In genomic region chr16:138049-138417, GRCh38 we compare ENCODE assay signal across 8 cellular contexts. TPM values are rescaled to one million over a fixed set of nuclear protein-coding genes. Genes with fewer than 3 reads are reported as not detected.
A peak's percentile ranks its signal among the peaks of the same experiment; 100 is the strongest.
DNase-seq lines count a peak whose midpoint lies in the region; ATAC-seq and TF ChIP-seq lines count a peak whose summit lies in the region.

No MANE protein-coding gene starts in this region.

- ATAC-seq in GM18511 (IDR thresholded peaks at IDR 0.05; ENCODE audit: unreplicated experiment) = no peak

- WGBS in mesodermal cell (ENCODE audit: insufficient coverage in 2 of 2), 2 experiments = 4 to 6% methylated on average over 11 to 13 of the region's 30 CpGs
- WGBS in suprapubic skin = 0% methylated on average over 20 of the region's 30 CpGs

- no peaks in the 10 kb centered on the region for H3K9me3 ChIP-seq in duodenal mucosa (ENCODE audit: control insufficient read depth in 1 of 2, low read length in 2 of 2)
- H3K9me3 ChIP-seq in mesodermal cell (ENCODE audit: control insufficient read depth, low read length) = no peaks in the 10 kb centered on the region
- no peaks in the 10 kb centered on the region for H3K9me3 ChIP-seq in suprapubic skin

- TF ChIP-seq CTCF in suprapubic skin (IDR thresholded peaks at IDR 0.05) = no peak

- H3K36me3 ChIP-seq in duodenal mucosa (ENCODE audit: control insufficient read depth in 1 of 2, insufficient read depth in 2 of 2, low read length in 2 of 2) (no peaks in the 10 kb centered on the region), mesodermal cell (ENCODE audit: control insufficient read depth, insufficient read depth, low read length) (no peaks in the 10 kb centered on the region), suprapubic skin (no peaks in the 10 kb centered on the region)

- H3K27me3 ChIP-seq in duodenal mucosa (ENCODE audit: control insufficient read depth in 1 of 2, insufficient read depth in 2 of 2, low read length in 2 of 2) (no peaks in the 10 kb centered on the region), suprapubic skin (no peaks in the 10 kb centered on the region)

- peak overlapping the region; percentile 57 to 71 for H3K9ac ChIP-seq in duodenal mucosa (ENCODE audit: low read depth in 1 of 2, low read length in 2 of 2)

- no peak for TF ChIP-seq POLR2A in suprapubic skin (IDR thresholded peaks at IDR 0.05)

- DNase-seq in DMS53 (lab: John Stamatoyannopoulos, UW) = peak; percentile 39
- no peak for DNase-seq in DMS53 treated with DMSO at 0.1 percent for 48 hours (lab: John Stamatoyannopoulos, UW; ENCODE audit: unreplicated experiment)
- peak; percentile 49 for DNase-seq in activated CD4-positive, CD25-positive, alpha-beta regulatory T cell treated with anti-CD3 and anti-CD28 coated beads, Interleukin-2, amount 50 U/mL, for 72 hours
- DNase-seq in suprapubic skin (ENCODE audit: low spot score in 2 of 2) = no peak
- DNase-seq in KG1 (lab: John Stamatoyannopoulos, UW) = no peak

- H3K27ac ChIP-seq in duodenal mucosa (ENCODE audit: low read depth, low read length) = no peak overlapping the region
- H3K27ac ChIP-seq in mesodermal cell (ENCODE audit: low read depth, low read length, severe bottlenecking) = peak overlapping the region; percentile 76
- H3K27ac ChIP-seq in suprapubic skin = peak overlapping the region; percentile 42

- H3K4me1 ChIP-seq in duodenal mucosa (ENCODE audit: control insufficient read depth in 1 of 2, insufficient read depth in 2 of 2, low read length in 2 of 2) (no peaks in the 10 kb centered on the region), mesodermal cell (ENCODE audit: control insufficient read depth, insufficient read depth, low read length, poor library complexity, severe bottlenecking) (no peaks in the 10 kb centered on the region), suprapubic skin (peaks cover 12% of the 10 kb centered on the region)

- H3K4me3 ChIP-seq in duodenal mucosa (ENCODE audit: low read depth in 1 of 2, low read length in 2 of 2) (peak overlapping the region; percentile 62 to 73), mesodermal cell (ENCODE audit: extremely low read depth, insufficient read depth, low read length, poor library complexity, severe bottlenecking) (peak overlapping the region; percentile 66), suprapubic skin (peak overlapping the region; percentile 62)

- TF ChIP-seq EP300 in suprapubic skin (IDR thresholded peaks at IDR 0.05) = no peak

RNA-seq across cellular contexts. Expression of gene NPRL3, which starts 0.4 kb away (rescaled TPM):
- polyA plus RNA-seq in mesodermal cell (2013, experiment 1 of 2) = 27.5 TPM
- 30.3 TPM for polyA plus RNA-seq in mesodermal cell (2013, experiment 2 of 2)
- total RNA-seq in suprapubic skin = 10 to 100 TPM; 21.1 to 48.3 (median 35.6) TPM

RNA-seq across cellular contexts. Expression of gene HBZ, which starts 14.4 kb away (rescaled TPM):
- not detected for polyA plus RNA-seq in mesodermal cell (2013, experiment 1 of 2)
- not detected for polyA plus RNA-seq in mesodermal cell (2013, experiment 2 of 2)
- not detected for total RNA-seq in suprapubic skin

RNA-seq across cellular contexts. Expression of gene HBM, which starts 27.7 kb away (rescaled TPM):
- not detected for polyA plus RNA-seq in mesodermal cell (2013, experiment 1 of 2)
- polyA plus RNA-seq in mesodermal cell (2013, experiment 2 of 2) = not detected
- not detected for total RNA-seq in suprapubic skin

RNA-seq across cellular contexts. Expression of gene HBA2, which starts 34.6 kb away (rescaled TPM):
- not detected for polyA plus RNA-seq in mesodermal cell (2013, experiment 1 of 2)
- polyA plus RNA-seq in mesodermal cell (2013, experiment 2 of 2) = not detected
- total RNA-seq in suprapubic skin = 100 to 1,000 TPM in 2 of 4 donors, 10 to 100 TPM in 2; 13.0 to 282 (median 96.5) TPM

RNA-seq across cellular contexts. Expression of gene HBA1, which starts 38.4 kb away (rescaled TPM):
- not detected for polyA plus RNA-seq in mesodermal cell (2013, experiment 1 of 2)
- polyA plus RNA-seq in mesodermal cell (2013, experiment 2 of 2) = not detected
- total RNA-seq in suprapubic skin = 100 to 1,000 TPM in 2 of 4 donors, 10 to 100 TPM in 2; 10.5 to 265 (median 77.7) TPM

Comparison
In these comparisons a context has a peak if more than half of its experiments do, and no peak if none do; other contexts are left out.
1. DNase-seq: peak in DMS53 (single experiment) and activated CD4-positive, CD25-positive, alpha-beta regulatory T cell treated with anti-CD3 and anti-CD28 coated beads, Interleukin-2, amount 50 U/mL, for 72 hours (single experiment); none in DMS53 treated with DMSO at 0.1 percent for 48 hours (single experiment), suprapubic skin (0 of 2) and KG1 (single experiment).
2. Peak in every context shown above with its lines, with median percentiles within 50 percentile points of each other: H3K4me3 ChIP-seq.